ENCODE assay signal across 14 cellular contexts in the genomic region with DNA sequence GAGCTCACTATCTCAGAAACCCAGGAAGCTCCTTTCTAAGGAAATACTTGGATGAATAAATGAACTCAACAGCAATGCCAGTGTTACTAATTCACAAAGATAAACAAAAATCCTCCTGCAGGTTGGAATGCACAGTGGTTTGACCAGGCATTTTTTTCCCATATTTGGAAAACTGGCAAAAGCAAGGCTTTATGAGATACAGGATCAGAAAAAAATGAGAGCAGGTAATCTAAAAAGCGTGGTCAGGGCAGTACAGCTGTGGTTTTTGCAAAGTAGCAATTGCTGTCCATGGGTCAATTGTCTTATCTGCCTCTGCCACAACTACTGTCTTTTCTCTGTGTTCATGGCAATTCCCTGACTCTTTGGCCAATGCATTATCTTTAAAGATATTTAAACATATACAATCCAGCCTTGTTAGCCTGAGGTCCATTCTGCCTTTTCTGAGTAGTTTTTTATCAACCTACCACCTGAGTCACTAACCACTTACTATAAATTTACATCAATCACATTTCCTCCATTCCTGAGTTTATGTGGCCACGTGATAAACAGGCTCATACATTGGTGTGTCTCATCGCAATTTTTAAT.
DNase-seq lines count a peak whose midpoint lies in the region; ATAC-seq, FAIRE-seq and TF ChIP-seq lines count a peak whose summit lies in the region.
"Had no signal": no experiment of that assay in that cellular context is flagged by ENCODE, and none has a peak within 500 bp of the region (broad histone marks: within the 10 kb centered on the region; RNA-seq: fewer than 3 reads in every experiment).

No MANE protein-coding gene starts in this region.

- POLR2A ChIA-PET in SK-N-SH (lab: Yijun Ruan, JAX) = no interaction called here
- POLR2A ChIA-PET in activated CD4-positive, alpha-beta memory T cell treated with anti-CD3 and anti-CD28 coated beads, Interleukin-2, amount 10 ng/mL, durations not matched to agents 7 days and 5 days (lab: Charles Lee) = no interaction called here

- peak overlapping the region in 1 of 2 experiments; percentile 37; a peak in 2 of 4 replicates for H3K27ac ChIP-seq in SK-N-SH (ENCODE audit: low read depth in 2 of 2, low read length in 1 of 2)
- H3K27ac ChIP-seq in vagina = no peak overlapping the region

- TF ChIP-seq EP300 in SK-N-SH (IDR thresholded peaks at IDR 0.05; ENCODE audit: borderline replicate concordance in 1 of 2, low read depth in 1 of 2, low read length in 1 of 2) = no peak

- 59% methylated on average over 3 of the region's 3 CpGs for WGBS in SK-N-SH (ENCODE audit: low lambda C conversion rate)

- no peaks in the 10 kb centered on the region for H4K20me1 ChIP-seq in SK-N-SH (ENCODE audit: insufficient read depth)

- H3K9ac ChIP-seq in SK-N-SH = no peak overlapping the region

- no peaks in the 10 kb centered on the region for H3K9me2 ChIP-seq in SK-N-SH

- H3F3A ChIP-seq in SK-N-SH (replicated peaks; ENCODE audit: insufficient read depth) = peaks cover 8% of the 10 kb centered on the region

- no peak overlapping the region for H3K4me3 Mint-ChIP-seq in activated CD4-positive, alpha-beta memory T cell treated with anti-CD3 and anti-CD28 coated beads, Interleukin-2, amount 10 ng/mL, durations not matched to agents 7 days and 5 days
- H3K4me3 Mint-ChIP-seq: activated CD8-positive, alpha-beta T cell treated with anti-CD3 and anti-CD28 coated beads, Interleukin-2, amount 10 ng/mL, durations not matched to agents 7 days and 5 days; GM23338; naive thymus-derived CD8-positive, alpha-beta T cell had no signal

- peaks cover 0 to 19% of the 10 kb centered on the region in 2 experiments; a peak in 2 of 4 replicates for H3K4me1 ChIP-seq in SK-N-SH (ENCODE audit: control insufficient read depth in 1 of 2, insufficient read depth in 2 of 2, low read depth in 1 of 2, low read length in 1 of 2)
- H3K4me1 ChIP-seq in vagina = peaks cover 4% of the 10 kb centered on the region

- no peak overlapping the region; the same call in 1 of the 2 replicates for H3K4me2 ChIP-seq in SK-N-SH
- H3K4me2 ChIP-seq: GM23338 had no signal

- TF ChIP-seq CTCF in SK-N-SH (IDR thresholded peaks at IDR 0.05) (peak; percentile 42), fibroblast of villous mesenchyme (IDR thresholded peaks at IDR 0.05; ENCODE audit: insufficient read depth, low read depth, low read length) (peak; percentile 66), vagina (IDR thresholded peaks at IDR 0.05) (no peak)

- intact Hi-C loops in vagina (cut with DNase I) = no loop called here

- H3K79me2 ChIP-seq in SK-N-SH (ENCODE audit: insufficient read depth) = no peaks in the 10 kb centered on the region

- DNase-seq in H54 (ENCODE audit: insufficient read length, low spot score) (peak; percentile 25), SK-N-SH (no peak), fibroblast of villous mesenchyme (ENCODE audit: low read depth) (peak; percentile 96), vagina (ENCODE audit: extremely low spot score in 2 of 2) (no peak), NCI-H774 (lab: John Stamatoyannopoulos, UW) (no peak)
- no peak for DNase-seq in activated CD4-positive, alpha-beta memory T cell treated with anti-CD3 and anti-CD28 coated beads, Interleukin-2, amount 10 ng/mL, durations not matched to agents 7 days and 5 days
- DNase-seq: activated CD8-positive, alpha-beta T cell treated with anti-CD3 and anti-CD28 coated beads, Interleukin-2, amount 10 ng/mL, durations not matched to agents 7 days and 5 days; activated gamma-delta T cell; naive thymus-derived CD8-positive, alpha-beta T cell; NCI-H1105 treated with DMSO at 0.1 percent for 48 hours had no signal

- no peak overlapping the region for H3K27ac Mint-ChIP-seq in activated CD4-positive, alpha-beta memory T cell treated with anti-CD3 and anti-CD28 coated beads, Interleukin-2, amount 10 ng/mL, durations not matched to agents 7 days and 5 days
- H3K27ac Mint-ChIP-seq: activated CD8-positive, alpha-beta T cell treated with anti-CD3 and anti-CD28 coated beads, Interleukin-2, amount 10 ng/mL, durations not matched to agents 7 days and 5 days; GM23338; naive thymus-derived CD8-positive, alpha-beta T cell had no signal

- no peak for ATAC-seq in GM19351 (IDR thresholded peaks at IDR 0.05; ENCODE audit: unreplicated experiment)
- ATAC-seq: activated CD8-positive, alpha-beta T cell treated with anti-CD3 and anti-CD28 coated beads, Interleukin-2, amount 10 ng/mL, durations not matched to agents 7 days and 5 days; esophagus mucosa; GM23338; naive thymus-derived CD8-positive, alpha-beta T cell had no signal

- no peak overlapping the region for H2AFZ ChIP-seq in SK-N-SH (ENCODE audit: low read depth)
- H2AFZ ChIP-seq: GM23338 had no signal

- H3K27me3 ChIP-seq in SK-N-SH (ENCODE audit: insufficient read depth) (no peaks in the 10 kb centered on the region), vagina (no peaks in the 10 kb centered on the region)

- CTCF ChIA-PET in SK-N-SH (lab: Yijun Ruan, JAX) = interaction anchor here (1.2 kb wide), 1 partner anchor 11 kb away, joined by 3 read pairs; no protein-coding TSS in a partner anchor
- CTCF ChIA-PET in activated CD4-positive, alpha-beta memory T cell treated with anti-CD3 and anti-CD28 coated beads, Interleukin-2, amount 10 ng/mL, durations not matched to agents 7 days and 5 days (lab: Charles Lee) = no interaction called here

- H3K9me3 ChIP-seq in SK-N-SH = no peaks in the 10 kb centered on the region
- no peaks in the 10 kb centered on the region for H3K9me3 ChIP-seq in vagina

- H3K4me1 Mint-ChIP-seq in activated CD4-positive, alpha-beta memory T cell treated with anti-CD3 and anti-CD28 coated beads, Interleukin-2, amount 10 ng/mL, durations not matched to agents 7 days and 5 days = no peaks in the 10 kb centered on the region
- H3K4me1 Mint-ChIP-seq: GM23338; naive thymus-derived CD8-positive, alpha-beta T cell had no signal

- no peaks in the 10 kb centered on the region for H3K27me3 Mint-ChIP-seq in activated CD4-positive, alpha-beta memory T cell treated with anti-CD3 and anti-CD28 coated beads, Interleukin-2, amount 10 ng/mL, durations not matched to agents 7 days and 5 days
- H3K27me3 Mint-ChIP-seq: naive thymus-derived CD8-positive, alpha-beta T cell had no signal

- H3K9me3 Mint-ChIP-seq in activated CD4-positive, alpha-beta memory T cell treated with anti-CD3 and anti-CD28 coated beads, Interleukin-2, amount 10 ng/mL, durations not matched to agents 7 days and 5 days = no peaks in the 10 kb centered on the region
- H3K9me3 Mint-ChIP-seq: GM23338 had no signal

- H3K4me3 ChIP-seq in SK-N-SH (ENCODE audit: low read depth in 2 of 2, low read length in 1 of 2) (no peak overlapping the region), fibroblast of villous mesenchyme (ENCODE audit: low read depth, low read length) (no peak overlapping the region), vagina (no peak overlapping the region)
- H3K4me3 ChIP-seq: GM23338 had no signal

- peak; percentile 75 for FAIRE-seq in H54 (lab: Jason Lieb, UNC)
- FAIRE-seq: islet of Langerhans had no signal

- no peaks in the 10 kb centered on the region for H3K36me3 Mint-ChIP-seq in activated CD4-positive, alpha-beta memory T cell treated with anti-CD3 and anti-CD28 coated beads, Interleukin-2, amount 10 ng/mL, durations not matched to agents 7 days and 5 days (ENCODE audit: low read depth)
- H3K36me3 Mint-ChIP-seq: naive thymus-derived CD8-positive, alpha-beta T cell had no signal

- H3K36me3 ChIP-seq in SK-N-SH (replicated peaks in 1 of 2; ENCODE audit: control insufficient read depth in 1 of 2, insufficient read depth in 2 of 2, low read length in 1 of 2) = no peaks in the 10 kb centered on the region
- no peaks in the 10 kb centered on the region for H3K36me3 ChIP-seq in vagina

- TF ChIP-seq RAD21 in SK-N-SH (IDR thresholded peaks at IDR 0.05; ENCODE audit: low read length) = no peak

- TF ChIP-seq POLR2A in H54 (IDR thresholded peaks at IDR 0.05; ENCODE audit: low read depth, low read length) (no peak), vagina (IDR thresholded peaks at IDR 0.05) (no peak)

TF ChIP-seq in SK-N-SH, 30 proteins besides CTCF, POLR2A, EP300 and RAD21 (continues in another document):
- no peak for TF ChIP-seq MXI1 (IDR thresholded peaks at IDR 0.05; ENCODE audit: low read depth, low read length)
- no peak for TF ChIP-seq CHD2 (IDR thresholded peaks at IDR 0.05; ENCODE audit: low read length, partially characterized antibody)
- no peak for TF ChIP-seq NRF1 (IDR thresholded peaks at IDR 0.05; ENCODE audit: low read depth, low read length)
- no peak for TF ChIP-seq YY1 (IDR thresholded peaks at IDR 0.05; ENCODE audit: low read depth)
- no peak for TF ChIP-seq GATA2 (CRISPR knock-in tag; IDR thresholded peaks at IDR 0.05)
- TF ChIP-seq, protein P1, sequence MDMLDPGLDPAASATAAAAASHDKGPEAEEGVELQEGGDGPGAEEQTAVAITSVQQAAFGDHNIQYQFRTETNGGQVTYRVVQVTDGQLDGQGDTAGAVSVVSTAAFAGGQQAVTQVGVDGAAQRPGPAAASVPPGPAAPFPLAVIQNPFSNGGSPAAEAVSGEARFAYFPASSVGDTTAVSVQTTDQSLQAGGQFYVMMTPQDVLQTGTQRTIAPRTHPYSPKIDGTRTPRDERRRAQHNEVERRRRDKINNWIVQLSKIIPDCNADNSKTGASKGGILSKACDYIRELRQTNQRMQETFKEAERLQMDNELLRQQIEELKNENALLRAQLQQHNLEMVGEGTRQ (IDR thresholded peaks at IDR 0.05; ENCODE audit: borderline replicate concordance, low read depth, low read length) = no peak
- TF ChIP-seq SIN3A (IDR thresholded peaks at IDR 0.05; ENCODE audit: borderline replicate concordance, low read depth, low read length) = no peak
- TF ChIP-seq, protein P2, sequence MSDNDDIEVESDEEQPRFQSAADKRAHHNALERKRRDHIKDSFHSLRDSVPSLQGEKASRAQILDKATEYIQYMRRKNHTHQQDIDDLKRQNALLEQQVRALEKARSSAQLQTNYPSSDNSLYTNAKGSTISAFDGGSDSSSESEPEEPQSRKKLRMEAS (IDR thresholded peaks at IDR 0.05; ENCODE audit: low read depth) = no peak
- TF ChIP-seq IRF3 (IDR thresholded peaks at IDR 0.05; ENCODE audit: low read depth, low read length) = no peak

Comparison
In these comparisons a context has a peak if more than half of its experiments do, and no peak if none do; other contexts are left out.
1. DNase-seq: peak in H54 (single experiment) and fibroblast of villous mesenchyme (single experiment); none in SK-N-SH (single experiment), vagina (0 of 2), NCI-H774 (single experiment) and activated CD4-positive, alpha-beta memory T cell treated with anti-CD3 and anti-CD28 coated beads, Interleukin-2, amount 10 ng/mL, durations not matched to agents 7 days and 5 days (single experiment).
2. CTCF ChIP-seq: peak in SK-N-SH (single experiment) and fibroblast of villous mesenchyme (single experiment); none in vagina (0 of 3).